ENCODE assay signal across 8 cellular contexts in the genomic region with DNA sequence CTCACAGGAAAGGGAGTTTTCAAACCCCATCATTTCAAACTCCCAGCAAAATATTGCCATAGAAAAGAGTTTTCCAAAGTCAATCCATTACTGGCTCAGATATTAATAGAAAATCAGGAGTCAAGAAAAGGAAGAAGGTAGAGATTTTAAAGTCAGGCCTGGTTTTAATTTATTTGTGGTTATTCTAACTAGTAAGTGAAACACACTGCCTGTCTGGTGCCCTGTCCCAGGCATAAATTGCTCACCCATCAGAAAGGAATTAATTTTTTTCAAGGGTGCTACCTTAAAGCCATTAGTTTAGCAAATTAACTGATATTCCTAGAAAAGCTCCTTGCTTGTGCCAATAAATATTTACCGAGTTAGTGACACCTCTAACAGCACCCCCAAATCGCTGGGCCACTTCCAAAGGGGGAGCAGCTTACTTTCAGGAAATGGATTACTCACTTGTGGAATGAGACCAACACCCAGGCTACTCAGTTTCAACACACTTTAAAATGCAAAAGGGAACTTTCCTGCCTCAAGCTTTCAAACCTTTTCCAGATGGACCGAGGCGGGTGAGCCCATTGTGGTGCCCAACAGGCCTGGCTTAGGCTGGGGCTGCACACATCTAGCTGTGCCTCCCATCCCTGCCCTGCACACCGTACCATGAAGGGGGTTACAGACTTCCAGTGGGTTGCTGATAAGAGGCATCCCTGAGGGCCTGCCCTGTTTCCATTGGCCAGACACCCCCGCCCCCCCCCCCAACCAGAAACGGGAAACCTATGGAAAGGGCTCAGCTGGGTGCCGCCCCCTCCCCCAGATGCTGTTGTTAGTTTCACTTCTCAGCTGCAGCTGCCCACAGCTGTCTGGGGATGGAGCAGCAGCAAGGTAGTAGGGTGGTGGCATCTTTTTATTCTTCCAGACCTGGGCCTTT.
DNase-seq lines count a peak whose midpoint lies in the region; ATAC-seq, FAIRE-seq and TF ChIP-seq lines count a peak whose summit lies in the region.

No MANE protein-coding gene starts in this region.

- H4K20me1 ChIP-seq in BLaER1 treated with 17β-estradiol and CSF1 and Interleukin-3, amounts not matched to agents 10 nM and 100 nM = peaks cover 0 to 43% (median 0%) of the 10 kb centered on the region in 11 experiments; a peak in 5 of 22 replicates

- no peak overlapping the region for H3K4me3 ChIP-seq in BLaER1 treated with 17β-estradiol and CSF1 and Interleukin-3, amounts not matched to agents 10 nM and 100 nM
- peak overlapping the region; percentile 17 for H3K4me3 ChIP-seq in fibroblast of pulmonary artery (replicated peaks; ENCODE audit: low read depth, low read length)
- H3K4me3 ChIP-seq in pancreas = no peak overlapping the region

- DNase-seq in RWPE1 (ENCODE audit: low spot score) (peak; percentile 55), fibroblast of pulmonary artery (ENCODE audit: low read depth) (peak; percentile 83), pancreas (peak in 1 of 6 donors; percentile 24), D341Med (ENCODE audit: low spot score) (no peak)
- DNase-seq in activated effector memory CD4-positive, alpha-beta T cell treated with Interleukin-2 at 50 U/mL for 16 hours = no peak
- no peak for DNase-seq in activated CD4-positive, alpha-beta T cell treated with anti-CD3 and anti-CD28 coated beads for 4 hours

- peak overlapping the region in 8 of 11 experiments; percentile 11 to 53 (median 40); a peak in 10 of 22 replicates for H3K27ac ChIP-seq in BLaER1 treated with 17β-estradiol and CSF1 and Interleukin-3, amounts not matched to agents 10 nM and 100 nM
- H3K27ac ChIP-seq in RWPE1 = peak overlapping the region; percentile 96
- no peak overlapping the region for H3K27ac ChIP-seq in pancreas

- H3K4me1 ChIP-seq in BLaER1 treated with 17β-estradiol and CSF1 and Interleukin-3, amounts not matched to agents 10 nM and 100 nM = peaks cover 13 to 45% (median 16%) of the 10 kb centered on the region in 10 experiments
- peaks cover 0 to 3% (median 0%) of the 10 kb centered on the region in 3 donors for H3K4me1 ChIP-seq in pancreas

- ATAC-seq in pancreas = peak in 3 of 4 donors; percentile 31 to 41 (median 36)
- no peak for ATAC-seq in HG02840 (IDR thresholded peaks at IDR 0.05; ENCODE audit: low FRiP score, unreplicated experiment)

- TF ChIP-seq CTCF in RWPE1 (conservative IDR thresholded peaks at IDR 0.05; ENCODE audit: low read depth) (no peak), fibroblast of pulmonary artery (IDR thresholded peaks at IDR 0.05; ENCODE audit: low read length, missing control alignments) (no peak), pancreas (IDR thresholded peaks at IDR 0.05) (no peak)

- no peaks in the 10 kb centered on the region for H3K27me3 ChIP-seq in BLaER1 treated with 17β-estradiol and CSF1 and Interleukin-3, amounts not matched to agents 10 nM and 100 nM
- no peaks in the 10 kb centered on the region for H3K27me3 ChIP-seq in pancreas

- CTCF ChIA-PET in RWPE1 (lab: Yijun Ruan, JAX) = interaction anchor here (1.1 kb wide), 1 partner anchor 11 kb away, joined by 3 read pairs; no protein-coding TSS in a partner anchor

- H3K4me2 ChIP-seq in BLaER1 treated with 17β-estradiol and CSF1 and Interleukin-3, amounts not matched to agents 10 nM and 100 nM = peak overlapping the region; percentile 42 to 72 (median 63); a peak in 21 of 22 replicates

- peaks cover 0 to 18% (median 3%) of the 10 kb centered on the region in 11 experiments; a peak in 4 of 22 replicates for H3K36me3 ChIP-seq in BLaER1 treated with 17β-estradiol and CSF1 and Interleukin-3, amounts not matched to agents 10 nM and 100 nM
- H3K36me3 ChIP-seq in pancreas = no peaks in the 10 kb centered on the region

- H3K9ac ChIP-seq in BLaER1 treated with 17β-estradiol and CSF1 and Interleukin-3, amounts not matched to agents 10 nM and 100 nM = no peak overlapping the region

- 59 to 64% methylated on average over 8 of the region's 8 CpGs for WGBS in pancreas, 2 donors

- FAIRE-seq in pancreas (lab: Jason Lieb, UNC) = no peak

- POLR2A ChIA-PET in RWPE1 (lab: Yijun Ruan, JAX; ENCODE audit: low non-redundant PET) = interaction anchor here (0.6 to 1.2 kb wide), 2 partner anchors 32 to 118 kb away, joined by 3 to 4 read pairs; no protein-coding TSS in a partner anchor

- H3K9me3 ChIP-seq in BLaER1 treated with 17β-estradiol and CSF1 and Interleukin-3, amounts not matched to agents 10 nM and 100 nM (replicated peaks in 1 of 11) = peaks cover 7 to 18% (median 13%) of the 10 kb centered on the region in 11 experiments; a peak in 20 of 22 replicates
- H3K9me3 ChIP-seq in pancreas = no peaks in the 10 kb centered on the region

- intact Hi-C loops in pancreas (cut with DNase I) = loop anchor here in 2 of 3 donors (5.0 to 10.0 kb wide), 3 partner anchors 81 to 112 kb away; no protein-coding TSS in a partner anchor

Comparison
In these comparisons a context has a peak if more than half of its experiments do, and no peak if none do; other contexts are left out.
1. H3K27ac ChIP-seq: peak in BLaER1 treated with 17β-estradiol and CSF1 and Interleukin-3, amounts not matched to agents 10 nM and 100 nM (8 of 11) and RWPE1 (single experiment); none in pancreas (0 of 4).
2. DNase-seq: peak in RWPE1 (single experiment) and fibroblast of pulmonary artery (single experiment); none in activated effector memory CD4-positive, alpha-beta T cell treated with Interleukin-2 at 50 U/mL for 16 hours (single experiment), activated CD4-positive, alpha-beta T cell treated with anti-CD3 and anti-CD28 coated beads for 4 hours (0 of 2) and D341Med (single experiment).